Comparison of ENCODE assay signal across 15 cellular contexts in genomic region chr5:158234323-158235158, GRCh38.
A peak's percentile ranks its signal among the peaks of the same experiment; 100 is the strongest.
DNase-seq lines count a peak whose midpoint lies in the region; ATAC-seq and TF ChIP-seq lines count a peak whose summit lies in the region.
"Had no signal": no experiment of that assay in that cellular context is flagged by ENCODE, and none has a peak within 500 bp of the region (broad histone marks: within the 10 kb centered on the region; RNA-seq: fewer than 3 reads in every experiment).

No MANE protein-coding gene starts in this region.

- H3K4me3 ChIP-seq in AG10803 (ENCODE audit: low read length) = no peak overlapping the region
- H3K4me3 ChIP-seq in HEK293 (ENCODE audit: low read depth, low read length) = no peak overlapping the region
- no peak overlapping the region for H3K4me3 ChIP-seq in hepatocyte
- no peak overlapping the region for H3K4me3 ChIP-seq in transverse colon
- no peak overlapping the region for H3K4me3 ChIP-seq in left lung

- H3K27ac ChIP-seq in HEK293 (ENCODE audit: extremely low read depth, low read depth, low read length) = peak overlapping the region; percentile 47
- H3K27ac ChIP-seq in hepatocyte = no peak overlapping the region
- no peak overlapping the region for H3K27ac ChIP-seq in transverse colon
- no peak overlapping the region for H3K27ac ChIP-seq in foreskin keratinocyte
- no peak overlapping the region for H3K27ac ChIP-seq in left lung
- H3K27ac ChIP-seq: HL-60 had no signal

- POLR2A ChIA-PET in HEK293 (lab: Yijun Ruan, JAX) = no interaction called here

- no peak for TF ChIP-seq POLR2A in transverse colon (IDR thresholded peaks at IDR 0.05)

- no peak for ATAC-seq in left colon
- no peak for ATAC-seq in foreskin keratinocyte
- ATAC-seq in left lung = no peak
- ATAC-seq: stimulated activated effector memory CD8-positive, alpha-beta T cell treated with anti-CD3 and anti-CD28 coated beads, Interleukin-12 subunit alpha, Interleukin-12 subunit beta, amount 100 ng/mL, for 72 hours had no signal

- H3K9me3 ChIP-seq in HEK293 (ENCODE audit: control insufficient read depth, insufficient read depth, low read depth, low read length) (no peaks in the 10 kb centered on the region), hepatocyte (ENCODE audit: low read depth) (no peaks in the 10 kb centered on the region), transverse colon (no peaks in the 10 kb centered on the region), left lung (no peaks in the 10 kb centered on the region)

- WGBS in hepatocyte (ENCODE audit: low lambda C conversion rate, missing lambda C conversion rate) = 56% methylated on average over 11 of the region's 11 CpGs
- 50 to 57% methylated on average over 6 to 11 of the region's 11 CpGs for WGBS in transverse colon (ENCODE audit: low coverage in 1 of 2), 2 donors

- H3K4me2 ChIP-seq in hepatocyte = no peak overlapping the region

- in situ Hi-C loops in transverse colon (cut with MboI; ENCODE audit: low pct_ligation_motif_present in 1 of 4, low pct_unique_long_range_greater_than_20kb in 1 of 4, low sequenced_read_pairs in 3 of 4) = no loop called here

- H3K79me2 ChIP-seq in hepatocyte = no peaks in the 10 kb centered on the region

- H3K9me2 ChIP-seq in hepatocyte (replicated peaks; ENCODE audit: insufficient read depth) = no peaks in the 10 kb centered on the region

- TF ChIP-seq CTCF in AG10803 (conservative IDR thresholded peaks at IDR 0.05; ENCODE audit: low read length) (no peak), HEK293 (tag by site-specific recombination; IDR thresholded peaks at IDR 0.05) (no peak), hepatocyte (IDR thresholded peaks at IDR 0.05; ENCODE audit: poor library complexity) (no peak), transverse colon (IDR thresholded peaks at IDR 0.05) (no peak), foreskin keratinocyte (conservative IDR thresholded peaks at IDR 0.05) (no peak), left lung (IDR thresholded peaks at IDR 0.05) (no peak)

- intact Hi-C loops in transverse colon (cut with DNase I; ENCODE audit: low total_unique reads) = no loop called here
- intact Hi-C loops in left colon (cut with DNase I, micrococcal nuclease) = no loop called here
- intact Hi-C loops in left lung (cut with DNase I) = no loop called here

- peak; percentile 6 for DNase-seq in AG10803 (ENCODE audit: low read depth)
- DNase-seq in hepatocyte (ENCODE audit: low spot score) = peak; percentile 8
- no peak for DNase-seq in transverse colon
- DNase-seq in left colon = no peak
- DNase-seq in foreskin keratinocyte = no peak
- DNase-seq in left lung = no peak
- DNase-seq: activated gamma-delta T cell treated with Interleukin-2 at 50 U/mL for 16 hours; CD4-positive, CD25-positive, alpha-beta regulatory T cell; dermis blood vessel endothelial cell; NCI-H1694 treated with DMSO at 0.1 percent for 48 hours; SHP77 treated with DMSO at 0.1 percent for 48 hours had no signal

- H3K36me3 ChIP-seq in HEK293 (ENCODE audit: control insufficient read depth in 2 of 2, insufficient read depth in 1 of 2, low read length in 2 of 2) = no peaks in the 10 kb centered on the region
- no peaks in the 10 kb centered on the region for H3K36me3 ChIP-seq in hepatocyte (replicated peaks; ENCODE audit: insufficient read depth, low read depth)
- H3K36me3 ChIP-seq in transverse colon = no peaks in the 10 kb centered on the region
- no peaks in the 10 kb centered on the region for H3K36me3 ChIP-seq in left lung

- no peaks in the 10 kb centered on the region for H3K27me3 ChIP-seq in hepatocyte
- no peaks in the 10 kb centered on the region for H3K27me3 ChIP-seq in transverse colon
- no peaks in the 10 kb centered on the region for H3K27me3 ChIP-seq in foreskin keratinocyte
- H3K27me3 ChIP-seq in left lung = no peaks in the 10 kb centered on the region

- TF ChIP-seq EP300 in transverse colon (IDR thresholded peaks at IDR 0.05; ENCODE audit: low read depth) = no peak

- CTCF ChIA-PET in HEK293 (lab: Yijun Ruan, JAX) = no interaction called here

- no peak overlapping the region for H2AFZ ChIP-seq in hepatocyte

- H3K4me1 ChIP-seq in HEK293 (ENCODE audit: control insufficient read depth, insufficient read depth, low read length) (peaks cover 18% of the 10 kb centered on the region), hepatocyte (ENCODE audit: insufficient read depth) (no peaks in the 10 kb centered on the region), transverse colon (no peaks in the 10 kb centered on the region), foreskin keratinocyte (no peaks in the 10 kb centered on the region), left lung (peaks cover 0 to 12% of the 10 kb centered on the region in 2 donors)

- H4K20me1 ChIP-seq in hepatocyte (ENCODE audit: insufficient read depth, poor library complexity, severe bottlenecking) = no peaks in the 10 kb centered on the region

TF ChIP-seq in HEK293, 187 proteins besides CTCF, POLR2A, EP300 and RAD21 (continues in another document):
- peak; percentile 77; the same call in 1 of the 2 replicates for TF ChIP-seq SCRT1 (tag by site-specific recombination; IDR thresholded peaks at IDR 0.05; ENCODE audit: borderline replicate concordance)
- TF ChIP-seq SCRT2 (tag by site-specific recombination; IDR thresholded peaks at IDR 0.05) = 0 out of 2 replicates have a peak, but pooled peaks have one; percentile 16
- no peak for TF ChIP-seq KLF9 (tag by site-specific recombination; IDR thresholded peaks at IDR 0.05; ENCODE audit: low read depth)
- no peak for TF ChIP-seq ZNF248 (tag by site-specific recombination; IDR thresholded peaks at IDR 0.05)
- TF ChIP-seq HOXD13 (CRISPR knock-in tag; IDR thresholded peaks at IDR 0.05; ENCODE audit: borderline replicate concordance) = no peak
- TF ChIP-seq PRDM10 (tag by site-specific recombination; IDR thresholded peaks at IDR 0.05) = peak; percentile 76
- TF ChIP-seq ZNF596 (tag by site-specific recombination; IDR thresholded peaks at IDR 0.05) = no peak

TF ChIP-seq in PFSK-1, 5 proteins besides CTCF, POLR2A, EP300 and RAD21:
- peak; percentile 23 for TF ChIP-seq FOXP2 (optimal IDR thresholded peaks at IDR 0.05; ENCODE audit: borderline replicate concordance, extremely low read depth, extremely low read length, insufficient read depth)
- TF ChIP-seq REST (IDR thresholded peaks at IDR 0.05; ENCODE audit: insufficient read depth in 1 of 2, low read depth in 2 of 2, low read length in 2 of 2) = no peak
- TF ChIP-seq POLR2AphosphoS5 (IDR thresholded peaks at IDR 0.05; ENCODE audit: low read depth, low read length) = no peak
- no peak for TF ChIP-seq SIN3A (IDR thresholded peaks at IDR 0.05; ENCODE audit: borderline replicate concordance, insufficient read depth, low read length)
- no peak for TF ChIP-seq TAF1 (IDR thresholded peaks at IDR 0.05; ENCODE audit: borderline replicate concordance, insufficient read depth, low read length)
TF ChIP-seq in PFSK-1: peak in this region for 1.

Comparison
In these comparisons a context has a peak if more than half of its experiments do, and no peak if none do; other contexts are left out.
1. DNase-seq: peak in AG10803 (single experiment) and hepatocyte (single experiment); none in transverse colon (single experiment), left colon (0 of 2), foreskin keratinocyte (0 of 2) and left lung (0 of 2).